In genomic region chr3:40120816-40121215, GRCh38 we compare ENCODE assay signal across 12 cellular contexts.
A peak's percentile ranks its signal among the peaks of the same experiment; 100 is the strongest.
DNase-seq lines count a peak whose midpoint lies in the region; ATAC-seq and TF ChIP-seq lines count a peak whose summit lies in the region.
"Had no signal": no experiment of that assay in that cellular context is flagged by ENCODE, and none has a peak within 500 bp of the region (broad histone marks: within the 10 kb centered on the region; RNA-seq: fewer than 3 reads in every experiment).

No MANE protein-coding gene starts in this region.

- no peaks in the 10 kb centered on the region for H3K27me3 Mint-ChIP-seq in activated CD4-positive, alpha-beta T cell treated with anti-CD3 and anti-CD28 coated beads for 36 hours

- ATAC-seq in right cardiac atrium (peak; percentile 60 to 74), Right ventricle myocardium inferior (no peak)
- ATAC-seq in activated CD4-positive, alpha-beta T cell treated with anti-CD3 and anti-CD28 coated beads for 36 hours: no peak
- ATAC-seq: body of pancreas, HepG2 had no signal

- H3K27ac Mint-ChIP-seq in activated CD4-positive, alpha-beta T cell treated with anti-CD3 and anti-CD28 coated beads for 36 hours: no peak overlapping the region

- CTCF ChIA-PET in activated CD4-positive, alpha-beta T cell treated with anti-CD3 and anti-CD28 coated beads for 36 hours (lab: Charles Lee): no interaction called here

- no peaks in the 10 kb centered on the region for H3K4me1 ChIP-seq in right cardiac atrium (ENCODE audit: control insufficient read depth, insufficient read depth, low read length)

- intact Hi-C loops in right cardiac atrium (cut with DNase I) (no loop called here), Right ventricle myocardium inferior (cut with DNase I) (no loop called here)
- intact Hi-C loops in activated CD4-positive, alpha-beta T cell treated with anti-CD3 and anti-CD28 coated beads for 36 hours (cut with DNase I, micrococcal nuclease): no loop called here

- 57% methylated on average over 3 of the region's 3 CpGs for WGBS in right cardiac atrium

- H3K4me3 Mint-ChIP-seq in activated CD4-positive, alpha-beta T cell treated with anti-CD3 and anti-CD28 coated beads for 36 hours: no peak overlapping the region
- H3K4me3 Mint-ChIP-seq: neural crest cell had no signal

- no peak overlapping the region for H3K27ac ChIP-seq in right cardiac atrium (ENCODE audit: low read length)
- H3K27ac ChIP-seq: body of pancreas, heart right ventricle had no signal

- no peak for TF ChIP-seq CTCF in fibroblast of the aortic adventitia (IDR thresholded peaks at IDR 0.05; ENCODE audit: insufficient read depth, low read length)

- no peak for TF ChIP-seq POLR2A in erythroblast (IDR thresholded peaks at IDR 0.05; ENCODE audit: low read length)

- H3K4me3 ChIP-seq in right cardiac atrium (ENCODE audit: low read length) (no peak overlapping the region), fibroblast of the aortic adventitia (ENCODE audit: low read depth, low read length) (no peak overlapping the region)
- H3K4me3 ChIP-seq: body of pancreas, heart right ventricle had no signal

- H3K36me3 Mint-ChIP-seq in activated CD4-positive, alpha-beta T cell treated with anti-CD3 and anti-CD28 coated beads for 36 hours (ENCODE audit: low read depth): no peaks in the 10 kb centered on the region

- H3K9me3 Mint-ChIP-seq in activated CD4-positive, alpha-beta T cell treated with anti-CD3 and anti-CD28 coated beads for 36 hours (ENCODE audit: low read depth): no peaks in the 10 kb centered on the region
- H3K9me3 Mint-ChIP-seq: neural crest cell had no signal

- H3K4me1 Mint-ChIP-seq in activated CD4-positive, alpha-beta T cell treated with anti-CD3 and anti-CD28 coated beads for 36 hours: no peaks in the 10 kb centered on the region

- POLR2A ChIA-PET in activated CD4-positive, alpha-beta T cell treated with anti-CD3 and anti-CD28 coated beads for 36 hours (lab: Charles Lee): no interaction called here

- no peaks in the 10 kb centered on the region for H3K27me3 ChIP-seq in right cardiac atrium (ENCODE audit: control insufficient read depth, insufficient read depth)
- H3K27me3 ChIP-seq: body of pancreas, heart right ventricle had no signal

- DNase-seq in right cardiac atrium (no peak), Right ventricle myocardium inferior (ENCODE audit: missing footprints) (no peak), RKO (ENCODE audit: low spot score) (peak; percentile 8), fibroblast of the aortic adventitia (ENCODE audit: low read depth) (peak; percentile 73), erythroblast (lab: John Stamatoyannopoulos, UW) (no peak), Kasumi-1 (lab: John Stamatoyannopoulos, UW) (no peak), GM19240 (ENCODE audit: insufficient read length, low spot score) (no peak)
- no peak for DNase-seq in activated CD4-positive, alpha-beta T cell treated with anti-CD3 and anti-CD28 coated beads for 36 hours
- DNase-seq: body of pancreas, heart right ventricle had no signal

- no peaks in the 10 kb centered on the region for H3K9me3 ChIP-seq in right cardiac atrium (ENCODE audit: control insufficient read depth, low read length)
- H3K9me3 ChIP-seq: body of pancreas, heart right ventricle had no signal

Comparison
In these comparisons a context has a peak if more than half of its experiments do, and no peak if none do; other contexts are left out.
1. ATAC-seq: peak in right cardiac atrium (2 of 2); none in Right ventricle myocardium inferior (single experiment) and activated CD4-positive, alpha-beta T cell treated with anti-CD3 and anti-CD28 coated beads for 36 hours (single experiment).
2. DNase-seq: peak in RKO (single experiment) and fibroblast of the aortic adventitia (single experiment); none in right cardiac atrium (0 of 3), Right ventricle myocardium inferior (single experiment), activated CD4-positive, alpha-beta T cell treated with anti-CD3 and anti-CD28 coated beads for 36 hours (single experiment), erythroblast (0 of 2), Kasumi-1 (0 of 2) and GM19240 (single experiment).